8 cellular contexts compared by ENCODE assay signal in the genomic region with DNA sequence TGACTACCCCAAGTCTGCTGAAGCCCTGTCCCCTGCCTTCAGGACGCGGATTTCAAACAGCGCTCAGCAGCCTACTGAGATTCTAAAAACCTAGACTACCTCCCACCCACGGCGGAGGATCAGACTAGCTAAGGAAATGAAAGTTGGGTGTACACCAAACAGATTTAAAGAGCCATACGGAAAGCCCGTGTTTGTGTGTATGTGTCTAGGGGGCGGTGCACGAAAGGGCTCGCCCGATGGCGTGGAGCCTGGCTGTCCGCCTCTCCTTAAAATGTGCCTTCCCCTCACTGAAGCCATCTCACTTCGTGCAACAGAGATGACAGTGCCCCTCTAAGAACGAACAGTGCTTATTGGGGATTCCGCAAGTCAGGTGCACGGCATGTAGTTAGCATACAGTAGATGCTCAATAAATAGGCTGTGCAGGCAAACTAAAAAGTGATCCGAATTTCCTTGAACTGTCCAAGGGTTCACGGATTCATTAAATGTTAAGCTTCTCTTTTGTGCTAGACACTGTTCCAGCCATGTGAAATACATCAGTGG. TPM values are rescaled to one million over a fixed set of nuclear protein-coding genes. Genes with fewer than 3 reads are reported as not detected.
DNase-seq lines count a peak whose midpoint lies in the region; ATAC-seq and TF ChIP-seq lines count a peak whose summit lies in the region.

No MANE protein-coding gene starts in this region.

- H3K27me3 Mint-ChIP-seq in activated naive CD8-positive, alpha-beta T cell treated with anti-CD3 and anti-CD28 coated beads, Interleukin-2, amount 10 ng/mL, durations not matched to agents 7 days and 5 days = no peaks in the 10 kb centered on the region
- peaks cover 6% of the 10 kb centered on the region for H3K27me3 Mint-ChIP-seq in stimulated activated naive CD8-positive, alpha-beta T cell treated with anti-CD3 and anti-CD28 coated beads, Interleukin-15, Interleukin-2, amounts not matched to agents 100 ng/mL and 50 ng/mL, for 24 hours

- H3K27ac Mint-ChIP-seq in activated naive CD8-positive, alpha-beta T cell treated with anti-CD3 and anti-CD28 coated beads, Interleukin-2, amount 10 ng/mL, durations not matched to agents 7 days and 5 days = peak overlapping the region; percentile 99
- peak overlapping the region; percentile 99 for H3K27ac Mint-ChIP-seq in stimulated activated naive CD8-positive, alpha-beta T cell treated with anti-CD3 and anti-CD28 coated beads, Interleukin-15, Interleukin-2, amounts not matched to agents 100 ng/mL and 50 ng/mL, for 24 hours

- peak overlapping the region; percentile 80 to 90 (median 85) for H3K9ac ChIP-seq in BLaER1 treated with 17β-estradiol and CSF1 and Interleukin-3, amounts not matched to agents 10 nM and 100 nM

- no peak for TF ChIP-seq CTCF in kidney epithelial cell (IDR thresholded peaks at IDR 0.05; ENCODE audit: insufficient read depth, low read length, poor library complexity, severe bottlenecking)

- peak overlapping the region; percentile 60 to 75 (median 68) for H3K4me3 ChIP-seq in BLaER1 treated with 17β-estradiol and CSF1 and Interleukin-3, amounts not matched to agents 10 nM and 100 nM
- H3K4me3 ChIP-seq in kidney epithelial cell (ENCODE audit: low read depth, low read length) = peak overlapping the region; percentile 90

- peak overlapping the region; percentile 97 for H3K4me3 Mint-ChIP-seq in activated naive CD8-positive, alpha-beta T cell treated with anti-CD3 and anti-CD28 coated beads, Interleukin-2, amount 10 ng/mL, durations not matched to agents 7 days and 5 days
- peak overlapping the region; percentile 97 for H3K4me3 Mint-ChIP-seq in stimulated activated naive CD8-positive, alpha-beta T cell treated with anti-CD3 and anti-CD28 coated beads, Interleukin-15, Interleukin-2, amounts not matched to agents 100 ng/mL and 50 ng/mL, for 24 hours

- no peaks in the 10 kb centered on the region for H3K9me3 ChIP-seq in BLaER1 treated with 17β-estradiol and CSF1 and Interleukin-3, amounts not matched to agents 10 nM and 100 nM (replicated peaks in 1 of 11)
- no peaks in the 10 kb centered on the region for H3K9me3 ChIP-seq in KOPT-K1 (ENCODE audit: insufficient read depth, low read length, poor library complexity, severe bottlenecking)

- DNase-seq in activated naive CD8-positive, alpha-beta T cell treated with anti-CD3 and anti-CD28 coated beads, Interleukin-2, amount 10 ng/mL, durations not matched to agents 7 days and 5 days = peak; percentile 50
- DNase-seq in kidney epithelial cell (ENCODE audit: low read depth) = no peak
- no peak for DNase-seq in DMS153 treated with DMSO at 0.1 percent for 48 hours (lab: John Stamatoyannopoulos, UW; ENCODE audit: unreplicated experiment)

- peaks cover 2 to 57% (median 49%) of the 10 kb centered on the region in 11 experiments; a peak in 20 of 22 replicates for H4K20me1 ChIP-seq in BLaER1 treated with 17β-estradiol and CSF1 and Interleukin-3, amounts not matched to agents 10 nM and 100 nM

- POLR2A ChIA-PET in activated naive CD8-positive, alpha-beta T cell treated with anti-CD3 and anti-CD28 coated beads, Interleukin-2, amount 10 ng/mL, durations not matched to agents 7 days and 5 days (lab: Charles Lee) = interaction anchor here (0.8 to 4.1 kb wide), 13 partner anchors 9 to 293 kb away, joined by 3 to 30 read pairs (median 6); partner anchors contain the start of genes CNOT3, MBOAT7, RPS9 and TFPT

- peaks cover 40% of the 10 kb centered on the region for H3K4me1 Mint-ChIP-seq in activated naive CD8-positive, alpha-beta T cell treated with anti-CD3 and anti-CD28 coated beads, Interleukin-2, amount 10 ng/mL, durations not matched to agents 7 days and 5 days
- peaks cover 75% of the 10 kb centered on the region for H3K4me1 Mint-ChIP-seq in stimulated activated naive CD8-positive, alpha-beta T cell treated with anti-CD3 and anti-CD28 coated beads, Interleukin-15, Interleukin-2, amounts not matched to agents 100 ng/mL and 50 ng/mL, for 24 hours (ENCODE audit: low read depth)

- peak overlapping the region; percentile 83 to 95 (median 89); a peak in 21 of 22 replicates for H3K27ac ChIP-seq in BLaER1 treated with 17β-estradiol and CSF1 and Interleukin-3, amounts not matched to agents 10 nM and 100 nM
- H3K27ac ChIP-seq in KOPT-K1 (ENCODE audit: low read depth, low read length, poor library complexity, severe bottlenecking) = peak overlapping the region; percentile 92

- no peaks in the 10 kb centered on the region for H3K27me3 ChIP-seq in BLaER1 treated with 17β-estradiol and CSF1 and Interleukin-3, amounts not matched to agents 10 nM and 100 nM
- H3K27me3 ChIP-seq in kidney epithelial cell (ENCODE audit: control insufficient read depth, insufficient read depth, low read length) = no peaks in the 10 kb centered on the region

- no peak for ATAC-seq in activated naive CD8-positive, alpha-beta T cell treated with anti-CD3 and anti-CD28 coated beads, Interleukin-2, amount 10 ng/mL, durations not matched to agents 7 days and 5 days (ENCODE audit: low read depth)
- no peak for ATAC-seq in HG03025 (IDR thresholded peaks at IDR 0.05; ENCODE audit: low FRiP score, unreplicated experiment)
- ATAC-seq in GM21723 (IDR thresholded peaks at IDR 0.05; ENCODE audit: unreplicated experiment) = no peak

- peaks cover 26% of the 10 kb centered on the region for H3K36me3 Mint-ChIP-seq in activated naive CD8-positive, alpha-beta T cell treated with anti-CD3 and anti-CD28 coated beads, Interleukin-2, amount 10 ng/mL, durations not matched to agents 7 days and 5 days
- H3K36me3 Mint-ChIP-seq in stimulated activated naive CD8-positive, alpha-beta T cell treated with anti-CD3 and anti-CD28 coated beads, Interleukin-15, Interleukin-2, amounts not matched to agents 100 ng/mL and 50 ng/mL, for 24 hours (ENCODE audit: low read depth) = peaks cover 30% of the 10 kb centered on the region

- H3K36me3 ChIP-seq in BLaER1 treated with 17β-estradiol and CSF1 and Interleukin-3, amounts not matched to agents 10 nM and 100 nM = peaks cover 42 to 46% (median 45%) of the 10 kb centered on the region in 11 experiments
- H3K36me3 ChIP-seq in KOPT-K1 (ENCODE audit: insufficient read depth, low read length) (peaks cover 42% of the 10 kb centered on the region), kidney epithelial cell (ENCODE audit: control insufficient read depth, insufficient read depth, low read length) (peaks cover under 1% of the 10 kb centered on the region)

- H3K4me2 ChIP-seq in BLaER1 treated with 17β-estradiol and CSF1 and Interleukin-3, amounts not matched to agents 10 nM and 100 nM = peak overlapping the region; percentile 84 to 100 (median 96)

- H3K4me1 ChIP-seq in BLaER1 treated with 17β-estradiol and CSF1 and Interleukin-3, amounts not matched to agents 10 nM and 100 nM = peaks cover 47 to 66% (median 54%) of the 10 kb centered on the region in 10 experiments

- no peaks in the 10 kb centered on the region for H3K9me3 Mint-ChIP-seq in activated naive CD8-positive, alpha-beta T cell treated with anti-CD3 and anti-CD28 coated beads, Interleukin-2, amount 10 ng/mL, durations not matched to agents 7 days and 5 days
- H3K9me3 Mint-ChIP-seq in stimulated activated naive CD8-positive, alpha-beta T cell treated with anti-CD3 and anti-CD28 coated beads, Interleukin-15, Interleukin-2, amounts not matched to agents 100 ng/mL and 50 ng/mL, for 24 hours = no peaks in the 10 kb centered on the region

RNA-seq across cellular contexts. Expression of gene LENG1, which starts 0.6 kb away (rescaled TPM):
- total RNA-seq in activated naive CD8-positive, alpha-beta T cell treated with anti-CD3 and anti-CD28 coated beads, Interleukin-2, amount 10 ng/mL, durations not matched to agents 7 days and 5 days = 10 to 100 TPM; 10.2 to 12.8 TPM
- 7.5 and 11.9 TPM in 2 replicates for total RNA-seq in kidney epithelial cell

RNA-seq across cellular contexts. Expression of gene TMC4, which starts 14.1 kb away (rescaled TPM):
- 1 to 10 TPM; 1.7 to 3.0 TPM for total RNA-seq in activated naive CD8-positive, alpha-beta T cell treated with anti-CD3 and anti-CD28 coated beads, Interleukin-2, amount 10 ng/mL, durations not matched to agents 7 days and 5 days
- 22.0 and 33.9 TPM in 2 replicates for total RNA-seq in kidney epithelial cell

RNA-seq across cellular contexts. Expression of gene CNOT3, which starts 21.3 kb away (rescaled TPM):
- total RNA-seq in activated naive CD8-positive, alpha-beta T cell treated with anti-CD3 and anti-CD28 coated beads, Interleukin-2, amount 10 ng/mL, durations not matched to agents 7 days and 5 days = 10 to 100 TPM; 60.0 to 72.3 TPM
- 17.2 and 20.7 TPM in 2 replicates for total RNA-seq in kidney epithelial cell

RNA-seq across cellular contexts. Expression of gene MBOAT7, which starts 30.5 kb away (rescaled TPM):
- total RNA-seq in activated naive CD8-positive, alpha-beta T cell treated with anti-CD3 and anti-CD28 coated beads, Interleukin-2, amount 10 ng/mL, durations not matched to agents 7 days and 5 days = 10 to 100 TPM; 49.0 to 52.2 TPM
- total RNA-seq in kidney epithelial cell = 107 and 111 TPM in 2 replicates

RNA-seq across cellular contexts. Expression of gene TSEN34, which starts 32.2 kb away (rescaled TPM):
- 10 to 100 TPM; 16.3 to 17.4 TPM for total RNA-seq in activated naive CD8-positive, alpha-beta T cell treated with anti-CD3 and anti-CD28 coated beads, Interleukin-2, amount 10 ng/mL, durations not matched to agents 7 days and 5 days
- 108 and 146 TPM in 2 replicates for total RNA-seq in kidney epithelial cell
